ENCODE assay signal across 22 cellular contexts in genomic region chr5:174920906-174921550, GRCh38.
DNase-seq lines count a peak whose midpoint lies in the region; ATAC-seq and TF ChIP-seq lines count a peak whose summit lies in the region.
"Had no signal": no experiment of that assay in that cellular context is flagged by ENCODE, and none has a peak within 500 bp of the region (broad histone marks: within the 10 kb centered on the region; RNA-seq: fewer than 3 reads in every experiment).

No MANE protein-coding gene starts in this region.

- ATAC-seq in heart right ventricle (no peak), left cardiac atrium (no peak), esophagus mucosa (no peak), left lobe of liver (no peak)

- H3K9me3 ChIP-seq in heart right ventricle (no peaks in the 10 kb centered on the region), iPS-20b (ENCODE audit: insufficient read depth, low read depth, low read length) (no peaks in the 10 kb centered on the region)
- H3K9me3 ChIP-seq: BLaER1, neutrophil, transverse colon had no signal

- 24 to 35% methylated on average over 8 of the region's 8 CpGs for WGBS in heart right ventricle, 2 donors

- H3K27ac ChIP-seq in heart right ventricle (peak overlapping the region in 3 of 10 donors; percentile 9 to 48 (median 47)), brain microvascular endothelial cell (no peak overlapping the region), iPS-20b (ENCODE audit: low read length) (no peak overlapping the region)
- H3K27ac ChIP-seq: BLaER1, neutrophil, transverse colon had no signal

- no peaks in the 10 kb centered on the region for H3K36me3 ChIP-seq in heart right ventricle
- H3K36me3 ChIP-seq in brain microvascular endothelial cell (replicated peaks): no peaks in the 10 kb centered on the region
- no peaks in the 10 kb centered on the region for H3K36me3 ChIP-seq in iPS-20b (ENCODE audit: insufficient read depth, low read depth, low read length)
- H3K36me3 ChIP-seq: BLaER1, neutrophil, transverse colon had no signal

- intact Hi-C loops in heart right ventricle (cut with DNase I): no loop called here
- intact Hi-C loops in left cardiac atrium (cut with DNase I): no loop called here

- H3K4me1 ChIP-seq in heart right ventricle (peaks cover 0 to 4% (median 0%) of the 10 kb centered on the region in 9 donors), iPS-20b (ENCODE audit: insufficient read depth, low read length) (peaks cover 17% of the 10 kb centered on the region; the same call in 1 of the 2 replicates)
- H3K4me1 ChIP-seq: BLaER1, transverse colon had no signal

- H3K4me3 ChIP-seq in heart right ventricle (peak overlapping the region in 6 of 10 donors; percentile 20 to 37 (median 28)), brain microvascular endothelial cell (ENCODE audit: low read depth, low read length) (no peak overlapping the region), iPS-20b (ENCODE audit: low read length) (peak overlapping the region; percentile 49; the same call in 1 of the 2 replicates)
- H3K4me3 ChIP-seq: BLaER1, transverse colon had no signal

- in situ Hi-C loops in brain microvascular endothelial cell (cut with HindIII; ENCODE audit: low pct_ligation_motif_present, low sequenced_read_pairs): no loop called here

- H3K27me3 ChIP-seq in heart right ventricle (peaks cover 0 to 3% (median 0%) of the 10 kb centered on the region in 7 donors), brain microvascular endothelial cell (replicated peaks) (no peaks in the 10 kb centered on the region), iPS-20b (ENCODE audit: insufficient read depth, low read length) (no peaks in the 10 kb centered on the region)
- H3K27me3 ChIP-seq: BLaER1, transverse colon had no signal

- TF ChIP-seq CTCF in heart right ventricle (IDR thresholded peaks at IDR 0.05) (no peak), brain microvascular endothelial cell (IDR thresholded peaks at IDR 0.05; ENCODE audit: low read depth, low read length, missing control alignments) (no peak)

- no peak overlapping the region; the same call in 1 of the 2 replicates for H3K9ac ChIP-seq in iPS-20b (ENCODE audit: low read depth, low read length)
- H3K9ac ChIP-seq: BLaER1 had no signal

- DNase-seq in heart right ventricle: no peak
- DNase-seq in left cardiac atrium: no peak
- DNase-seq in brain microvascular endothelial cell: peak; percentile 28
- DNase-seq in left lobe of liver (ENCODE audit: low spot score): no peak
- DNase-seq in NCI-H2107 (lab: John Stamatoyannopoulos, UW): no peak
- no peak for DNase-seq in AG20443 (ENCODE audit: low spot score)
- DNase-seq: activated CD4-positive, alpha-beta T cell treated with anti-CD3 and anti-CD28 coated beads, Interleukin-2, amount 10 ng/mL, durations not matched to agents 24 days and 14 days; activated CD8-positive, alpha-beta memory T cell treated with anti-CD3 and anti-CD28 coated beads, Interleukin-2, amount 50 U/mL, for 4 hours; activated gamma-delta T cell; cerebellar nuclear complex; hypothalamus; midbrain; NCI-H1417; NCI-H2171; NCI-H526; stimulated activated naive CD4-positive, alpha-beta T cell treated with Interleukin-2 at 50 U/mL for 16 hours; SW 1271; transverse colon had no signal
